ENCODE assay signal across 7 cellular contexts in the genomic region with DNA sequence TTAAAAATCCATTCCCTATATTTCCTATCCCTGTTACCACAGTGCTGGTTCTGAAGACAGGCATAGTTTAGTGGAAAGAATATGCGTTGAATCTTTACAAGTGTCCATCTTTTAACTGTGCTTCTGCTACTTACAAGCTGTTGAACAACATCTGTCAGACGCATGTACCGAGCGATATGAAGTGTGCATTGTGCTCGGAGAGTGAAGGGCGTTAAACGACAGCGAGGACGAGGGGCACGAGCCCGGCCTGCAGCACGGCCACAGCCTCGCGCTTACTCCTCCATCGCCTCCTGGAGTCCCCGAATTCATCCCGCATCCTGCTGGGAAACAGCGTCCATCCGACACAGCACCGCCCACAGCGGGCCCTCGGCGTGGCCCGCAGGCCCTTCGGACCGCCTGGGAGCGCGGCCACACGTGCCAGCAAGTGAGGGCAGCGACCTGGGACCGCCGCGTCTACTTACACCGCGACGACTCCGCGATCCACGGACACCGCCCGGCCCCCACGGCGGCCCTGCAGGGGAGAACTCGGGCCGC. TPM values are rescaled to one million over a fixed set of nuclear protein-coding genes. Genes with fewer than 3 reads are reported as not detected.
DNase-seq lines count a peak whose midpoint lies in the region; ATAC-seq and TF ChIP-seq lines count a peak whose summit lies in the region.

No MANE protein-coding gene starts in this region.

- no peaks in the 10 kb centered on the region for H3K27me3 Mint-ChIP-seq in activated T-helper 17 cell treated with anti-CD3 and anti-CD28 coated beads, Interleukin-2, amount 50 U/mL, for 72 hours

- H3K4me1 ChIP-seq in Karpas-422 (ENCODE audit: low read length) (peaks cover 32% of the 10 kb centered on the region), heart left ventricle (peaks cover 3 to 80% (median 60%) of the 10 kb centered on the region in 12 donors), prostate gland (replicated peaks) (peaks cover 11% of the 10 kb centered on the region)

- H4K20me1 ChIP-seq in Karpas-422 (ENCODE audit: insufficient read depth, low read depth, low read length) = peaks cover 32% of the 10 kb centered on the region

- H3K27me3 ChIP-seq in Karpas-422 (ENCODE audit: low read length) (no peaks in the 10 kb centered on the region), heart left ventricle (no peaks in the 10 kb centered on the region), prostate gland (replicated peaks; ENCODE audit: insufficient read depth) (no peaks in the 10 kb centered on the region)

- TF ChIP-seq POLR2A in heart left ventricle (IDR thresholded peaks at IDR 0.05) (no peak), prostate gland (IDR thresholded peaks at IDR 0.05) (no peak)

- peak overlapping the region; percentile 97 for H3K9ac ChIP-seq in Karpas-422 (ENCODE audit: low read length)

- DNase-seq in G401 (ENCODE audit: low spot score) (peak; percentile 25), Karpas-422 (peak; percentile 62), heart left ventricle (peak in 3 of 5 donors; percentile 36 to 45 (median 41)), prostate gland (ENCODE audit: low spot score) (no peak), GM13977 (ENCODE audit: low spot score) (no peak)

- peaks cover 90% of the 10 kb centered on the region for H3K79me2 ChIP-seq in Karpas-422 (ENCODE audit: low read length)

- intact Hi-C loops in heart left ventricle (cut with DNase I) (loop anchor here in 4 of 10 donors (2.0 to 10.0 kb wide), 4 partner anchors 51 to 56 kb away; partner anchors contain the start of gene PROZ (in 2 of the 4)), prostate gland (cut with DNase I) (loop anchor here (5.0 kb wide), 2 partner anchors 51 to 89 kb away; partner anchors contain the start of genes LAMP1 and PROZ)

- H3K27ac Mint-ChIP-seq in activated T-helper 17 cell treated with anti-CD3 and anti-CD28 coated beads, Interleukin-2, amount 50 U/mL, for 72 hours = peak overlapping the region; percentile 90

- no peaks in the 10 kb centered on the region for H3K9me3 ChIP-seq in Karpas-422 (ENCODE audit: low read length)
- no peaks in the 10 kb centered on the region for H3K9me3 ChIP-seq in heart left ventricle
- H3K9me3 ChIP-seq in prostate gland = no peaks in the 10 kb centered on the region

- H3K36me3 Mint-ChIP-seq in activated T-helper 17 cell treated with anti-CD3 and anti-CD28 coated beads, Interleukin-2, amount 50 U/mL, for 72 hours (ENCODE audit: low read depth) = peaks cover 62% of the 10 kb centered on the region

- TF ChIP-seq CTCF in heart left ventricle (IDR thresholded peaks at IDR 0.05) = no peak
- no peak for TF ChIP-seq CTCF in prostate gland (IDR thresholded peaks at IDR 0.05)
- no peak for TF ChIP-seq CTCF in GM13977 (IDR thresholded peaks at IDR 0.05; ENCODE audit: extremely low read depth, insufficient read depth, missing control alignments)

- H3K4me3 Mint-ChIP-seq in activated T-helper 17 cell treated with anti-CD3 and anti-CD28 coated beads, Interleukin-2, amount 50 U/mL, for 72 hours = peak overlapping the region; percentile 97

- WGBS in heart left ventricle, 4 donors = 0% methylated on average over 26 to 45 of the region's 45 CpGs
- WGBS in prostate gland = 0% methylated on average over 23 of the region's 45 CpGs

- H3K27ac ChIP-seq in Karpas-422 (ENCODE audit: low read length) = peak overlapping the region; percentile 46
- peak overlapping the region; percentile 98 to 100 (median 99) for H3K27ac ChIP-seq in heart left ventricle
- H3K27ac ChIP-seq in prostate gland = peak overlapping the region; percentile 99

- no peaks in the 10 kb centered on the region for H3K9me3 Mint-ChIP-seq in activated T-helper 17 cell treated with anti-CD3 and anti-CD28 coated beads, Interleukin-2, amount 50 U/mL, for 72 hours

- H3K36me3 ChIP-seq in Karpas-422 (ENCODE audit: insufficient read depth, low read length) (peaks cover 33% of the 10 kb centered on the region), heart left ventricle (peaks cover 0 to 32% (median 14%) of the 10 kb centered on the region in 9 donors), prostate gland (no peaks in the 10 kb centered on the region)

- ATAC-seq in GM21619 (IDR thresholded peaks at IDR 0.05; ENCODE audit: unreplicated experiment) (peak; percentile 11), heart left ventricle (peak in 3 of 4 donors; percentile 1 to 21 (median 14))
- ATAC-seq in activated T-helper 17 cell treated with anti-CD3 and anti-CD28 coated beads, Interleukin-2, amount 50 U/mL, for 72 hours (replicated peaks) = peak; percentile 9

- H2AFZ ChIP-seq in Karpas-422 (ENCODE audit: low read length) = peak overlapping the region; percentile 76; the same call in 1 of the 2 replicates

- H3K4me2 ChIP-seq in Karpas-422 (ENCODE audit: low read depth, low read length, poor library complexity, severe bottlenecking) = peak overlapping the region; percentile 77

- peak overlapping the region; percentile 89 for H3K4me3 ChIP-seq in Karpas-422 (ENCODE audit: low read length)
- peak overlapping the region; percentile 76 to 99 (median 92) for H3K4me3 ChIP-seq in heart left ventricle
- peak overlapping the region; percentile 94 to 96 for H3K4me3 ChIP-seq in prostate gland

- in situ Hi-C loops in G401 (cut with HindIII; ENCODE audit: low sequenced_read_pairs) = no loop called here
- in situ Hi-C loops in GM13977 (cut with MboI; ENCODE audit: low pct_unique_long_range_greater_than_20kb, low sequenced_read_pairs, unreplicated experiment) = no loop called here

- peaks cover 40% of the 10 kb centered on the region for H3K4me1 Mint-ChIP-seq in activated T-helper 17 cell treated with anti-CD3 and anti-CD28 coated beads, Interleukin-2, amount 50 U/mL, for 72 hours

- no peaks in the 10 kb centered on the region for H3K9me2 ChIP-seq in Karpas-422 (replicated peaks; ENCODE audit: insufficient read depth, low read length)

RNA-seq across cellular contexts. Expression of gene PCID2, which starts 0.5 kb away (rescaled TPM):
- 89.6 and 103 TPM in 2 replicates for total RNA-seq in G401 (2014; rRNA removed; shearing (Covaris generic))
- total RNA-seq in Karpas-422 (2014; rRNA removed; shearing (Covaris generic); ENCODE audit: low replicate concordance) = 85.0 and 114 TPM in 2 replicates
- 100 to 1,000 TPM in 1 of 2 donors, 10 to 100 TPM in 1; 56.5 to 135 TPM for total RNA-seq in activated T-helper 17 cell treated with anti-CD3 and anti-CD28 coated beads, Interleukin-2, amount 50 U/mL, for 72 hours
- total RNA-seq in heart left ventricle (10 to 100 TPM; 40.1 to 60.2 (median 45.2) TPM), prostate gland (10 to 100 TPM; 47.7 to 48.6 TPM)
- polyA plus RNA-seq in heart left ventricle = 10 to 100 TPM; 30.0 to 57.7 TPM

RNA-seq across cellular contexts. Expression of gene CUL4A, which starts 1.5 kb away (rescaled TPM):
- total RNA-seq in G401 (2014; rRNA removed; shearing (Covaris generic)) = 154 and 194 TPM in 2 replicates
- total RNA-seq in Karpas-422 (2014; rRNA removed; shearing (Covaris generic); ENCODE audit: low replicate concordance) = 97.0 and 97.1 TPM in 2 replicates
- 100 to 1,000 TPM in 1 of 2 donors, 10 to 100 TPM in 1; 98.9 to 100 TPM for total RNA-seq in activated T-helper 17 cell treated with anti-CD3 and anti-CD28 coated beads, Interleukin-2, amount 50 U/mL, for 72 hours
- total RNA-seq in heart left ventricle (100 to 1,000 TPM in 7 of 9 donors, 10 to 100 TPM in 2; 86.7 to 121 (median 114) TPM), prostate gland (100 to 1,000 TPM; 103 to 185 TPM)
- polyA plus RNA-seq in heart left ventricle = 10 to 100 TPM; 29.7 to 82.1 TPM

RNA-seq across cellular contexts. Expression of gene PROZ, which starts 49.5 kb away (rescaled TPM):
- total RNA-seq in G401 (2014; rRNA removed; shearing (Covaris generic)) = not detected in 2 replicates
- not detected in 2 replicates for total RNA-seq in Karpas-422 (2014; rRNA removed; shearing (Covaris generic); ENCODE audit: low replicate concordance)
- total RNA-seq in activated T-helper 17 cell treated with anti-CD3 and anti-CD28 coated beads, Interleukin-2, amount 50 U/mL, for 72 hours = 1 to 10 TPM in 1 of 2 donors, under 1 TPM in 1; 0.39 to 4.3 TPM
- total RNA-seq in heart left ventricle = not detected
- not detected for polyA plus RNA-seq in heart left ventricle
- not detected for total RNA-seq in prostate gland

Comparison
In these comparisons a context has a peak if more than half of its experiments do, and no peak if none do; other contexts are left out.
1. DNase-seq: peak in G401 (single experiment), Karpas-422 (single experiment) and heart left ventricle (3 of 5); none in prostate gland (single experiment) and GM13977 (single experiment).
2. H3K27ac ChIP-seq: peak in every context shown above with its lines; median percentile 99 in heart left ventricle; 99 in prostate gland; 46 in Karpas-422.
3. Peak in every context shown above with its lines, with median percentiles within 50 percentile points of each other: ATAC-seq and H3K4me3 ChIP-seq.